20 cellular contexts compared by ENCODE assay signal in genomic region chr4:56430203-56430602, GRCh38. TPM values are rescaled to one million over a fixed set of nuclear protein-coding genes. Genes with fewer than 3 reads are reported as not detected.
DNase-seq lines count a peak whose midpoint lies in the region; ATAC-seq, FAIRE-seq and TF ChIP-seq lines count a peak whose summit lies in the region.
"Had no signal": no experiment of that assay in that cellular context is flagged by ENCODE, and none has a peak within 500 bp of the region (broad histone marks: within the 10 kb centered on the region; RNA-seq: fewer than 3 reads in every experiment).

No MANE protein-coding gene starts in this region.

- no peak for TF ChIP-seq EP300 in GM12878 (IDR thresholded peaks at IDR 0.05; ENCODE audit: borderline replicate concordance in 1 of 2, control insufficient read depth in 1 of 2, low read depth in 2 of 2, low read length in 2 of 2)

- in situ Hi-C loops in GM12878 (cut with MboI): no loop called here

- H3K9ac ChIP-seq in DND-41 (ENCODE audit: low read depth, low read length): no peak overlapping the region
- H3K9ac ChIP-seq in GM12878 (ENCODE audit: control insufficient read depth, insufficient read depth, low read length): no peak overlapping the region
- H3K9ac ChIP-seq: BLaER1 treated with 17β-estradiol and CSF1 and Interleukin-3, amounts not matched to agents 10 nM and 100 nM had no signal

- TF ChIP-seq POLR2A in NB4 (IDR thresholded peaks at IDR 0.05; ENCODE audit: extremely low read depth, insufficient read length) (no peak), GM12878 (IDR thresholded peaks at IDR 0.05; ENCODE audit: low read depth, low read length) (no peak)

- BruUV-seq in GM12878 (replicated peaks; lab: Mats Ljungman, UMichigan): no TSS peak

- SMC1A ChIA-PET in GM12878 (lab: Charles Lee; ENCODE audit: uncharacterized antibody, unreplicated experiment): interaction anchor here (1.1 to 1.6 kb wide), 4 partner anchors 10 to 39 kb away, joined by 3 to 5 read pairs (median 4); no protein-coding TSS in a partner anchor

- H3K4me2 ChIP-seq in DND-41 (ENCODE audit: insufficient read depth, low read length): peak overlapping the region; percentile 47; the same call in 1 of the 2 replicates
- H3K4me2 ChIP-seq in GM12878 (ENCODE audit: control insufficient read depth, insufficient read depth): peak overlapping the region; percentile 33; the same call in 1 of the 2 replicates
- H3K4me2 ChIP-seq: BLaER1 treated with 17β-estradiol and CSF1 and Interleukin-3, amounts not matched to agents 10 nM and 100 nM; GM23338 had no signal

- H3K4me1 Mint-ChIP-seq in glutamatergic neuron (ENCODE audit: low read depth, unreplicated experiment): peaks cover 9% of the 10 kb centered on the region

- H3K27ac Mint-ChIP-seq in glutamatergic neuron (ENCODE audit: unreplicated experiment): no peak overlapping the region
- H3K27ac Mint-ChIP-seq: CD4-positive, alpha-beta T cell; CD8-positive, alpha-beta memory T cell; GM23338 had no signal

- intact Hi-C loops in GM12878 (cut with micrococcal nuclease; ENCODE audit: unreplicated experiment): loop anchor here (10.0 kb wide), 1 partner anchor 885 kb away; the partner anchor contains the start of gene CLOCK

- TF ChIP-seq RAD21 in GM12878 (IDR thresholded peaks at IDR 0.05; ENCODE audit: insufficient read depth, low read depth, low read length): no peak

- DNase-seq in DND-41 (no peak), NB4 (ENCODE audit: low read depth) (no peak), GM12878 (ENCODE audit: low read depth, low spot score) (no peak), glutamatergic neuron (no peak), D341Med (ENCODE audit: low spot score) (no peak)
- DNase-seq: 8988T; ACHN; AML-193; BE2C; CD4-positive, alpha-beta T cell; CD8-positive, alpha-beta memory T cell; DMS53; DMS79 treated with DMSO at 0.1 percent for 48 hours; H9 had no signal

- 94% methylated on average over 2 of the region's 2 CpGs for WGBS in GM12878 (ENCODE audit: insufficient coverage, insufficient replicate concordance, low lambda C conversion rate, missing lambda C conversion rate)

- no peaks in the 10 kb centered on the region for H3K36me3 Mint-ChIP-seq in glutamatergic neuron (ENCODE audit: unreplicated experiment)
- H3K36me3 Mint-ChIP-seq: CD14-positive monocyte had no signal

- no peak overlapping the region for H2AFZ ChIP-seq in DND-41 (ENCODE audit: low read depth, low read length)
- H2AFZ ChIP-seq in GM12878 (ENCODE audit: control insufficient read depth, low read depth, low read length): no peak overlapping the region
- H2AFZ ChIP-seq: GM23338 had no signal

- ATAC-seq in DND-41 (ENCODE audit: insufficient read depth, low read depth): no peak
- no peak for ATAC-seq in GM12878
- ATAC-seq: A549, GM23338, HCT116 had no signal

- H3K27ac ChIP-seq in DND-41 (ENCODE audit: low read length) (no peak overlapping the region), GM12878 (ENCODE audit: control insufficient read depth, insufficient read depth) (no peak overlapping the region)
- H3K27ac ChIP-seq: A549; BLaER1 treated with 17β-estradiol and CSF1 and Interleukin-3, amounts not matched to agents 10 nM and 100 nM had no signal

- peaks cover 31% of the 10 kb centered on the region for H3K4me1 ChIP-seq in DND-41 (ENCODE audit: insufficient read depth, low read length)
- peaks cover 5% of the 10 kb centered on the region for H3K4me1 ChIP-seq in GM12878 (ENCODE audit: control insufficient read depth, insufficient read depth, low read length)
- H3K4me1 ChIP-seq: BE2C had no signal

- H3K27me3 Mint-ChIP-seq in glutamatergic neuron (ENCODE audit: unreplicated experiment): peaks cover 5% of the 10 kb centered on the region
- H3K27me3 Mint-ChIP-seq: CD4-positive, alpha-beta T cell had no signal

- no peak overlapping the region for H3K4me3 ChIP-seq in DND-41 (ENCODE audit: low read depth in 1 of 2, low read length in 2 of 2)
- peak overlapping the region; percentile 8 for H3K4me3 ChIP-seq in NB4 (ENCODE audit: low read depth, low read length)
- H3K4me3 ChIP-seq in GM12878: no peak overlapping the region
- H3K4me3 ChIP-seq: A549; BLaER1 treated with 17β-estradiol and CSF1 and Interleukin-3, amounts not matched to agents 10 nM and 100 nM; GM23338 had no signal

- CTCF ChIA-PET in GM12878 (lab: Yijun Ruan, JAX): interaction anchor here (0.8 to 1.6 kb wide), 3 partner anchors 14 to 483 kb away, joined by 3 to 5 read pairs (median 4); no protein-coding TSS in a partner anchor

- H3K79me2 ChIP-seq in DND-41 (ENCODE audit: insufficient read depth, low read length) (peaks cover 100% of the 10 kb centered on the region), GM12878 (ENCODE audit: control insufficient read depth, insufficient read depth, low read length) (peaks cover 97% of the 10 kb centered on the region)

- H3K9me3 ChIP-seq in DND-41 (ENCODE audit: insufficient read depth, low read length, severe bottlenecking) (no peaks in the 10 kb centered on the region), GM12878 (replicated peaks; ENCODE audit: control insufficient read depth, insufficient read depth, low read length) (no peaks in the 10 kb centered on the region; the same call in 2 of the 3 replicates)
- H3K9me3 ChIP-seq: A549, BE2C had no signal

- TF ChIP-seq CTCF in DND-41 (IDR thresholded peaks at IDR 0.05; ENCODE audit: borderline replicate concordance, extremely low read depth, low read length, poor library complexity, severe bottlenecking) (no peak), NB4 (IDR thresholded peaks at IDR 0.05; ENCODE audit: low read depth, low read length) (no peak), GM12878 (IDR thresholded peaks at IDR 0.05 in 2 of 3, conservative IDR thresholded peaks at IDR 0.05 in 1 of 3; ENCODE audit: control insufficient read depth in 2 of 3, extremely low read depth in 1 of 3, insufficient read depth in 1 of 3, low read depth in 3 of 3, low read length in 3 of 3) (no peak), glutamatergic neuron (IDR thresholded peaks at IDR 0.05; ENCODE audit: partially characterized antibody, unreplicated experiment) (no peak)

- H3K27me3 ChIP-seq in DND-41 (ENCODE audit: insufficient read depth, low read length, poor library complexity) (no peaks in the 10 kb centered on the region), GM12878 (replicated peaks in 1 of 2; ENCODE audit: control insufficient read depth in 2 of 2, insufficient read depth in 2 of 2, low read length in 1 of 2) (no peaks in the 10 kb centered on the region)
- H3K27me3 ChIP-seq: BE2C; BLaER1 treated with 17β-estradiol and CSF1 and Interleukin-3, amounts not matched to agents 10 nM and 100 nM had no signal

- RAD21 ChIA-PET in GM12878 (lab: Charles Lee; ENCODE audit: unreplicated experiment): interaction anchor here (1.2 to 2.1 kb wide), 3 partner anchors 10 to 43 kb away, joined by 5 to 6 read pairs (median 6); partner anchors contain the start of gene AASDH

- no peak overlapping the region for H3K4me3 Mint-ChIP-seq in glutamatergic neuron (ENCODE audit: unreplicated experiment)
- H3K4me3 Mint-ChIP-seq: CD14-positive monocyte; CD4-positive, alpha-beta T cell; CD8-positive, alpha-beta memory T cell; GM23338; H9 had no signal

- H3K36me3 ChIP-seq in DND-41 (ENCODE audit: insufficient read depth, low read length): peaks cover 5% of the 10 kb centered on the region; the same call in 1 of the 2 replicates
- H3K36me3 ChIP-seq in GM12878 (ENCODE audit: control insufficient read depth in 2 of 2, insufficient read depth in 2 of 2, low read length in 1 of 2): no peaks in the 10 kb centered on the region; a peak in 1 of 4 replicates

- no peaks in the 10 kb centered on the region for H3K9me3 Mint-ChIP-seq in glutamatergic neuron (ENCODE audit: unreplicated experiment)
- H3K9me3 Mint-ChIP-seq: CD14-positive monocyte; CD4-positive, alpha-beta T cell had no signal

- POLR2A ChIA-PET in GM12878 (lab: Charles Lee): interaction anchor here (0.7 kb wide), 1 partner anchor 17 kb away, joined by 3 read pairs; no protein-coding TSS in a partner anchor

- FAIRE-seq in GM12878 (lab: Jason Lieb, UNC): no peak
- FAIRE-seq: A549, G401.6 had no signal

- H4K20me1 ChIP-seq in DND-41 (ENCODE audit: insufficient read depth, low read length): peaks cover 46% of the 10 kb centered on the region
- no peaks in the 10 kb centered on the region for H4K20me1 ChIP-seq in GM12878 (ENCODE audit: control insufficient read depth, insufficient read depth)

RNA-seq across cellular contexts. Expression of gene PPAT, which starts 5.2 kb away (rescaled TPM):
- 23.5 and 24.9 TPM in 2 replicates for total RNA-seq in GM12878 (2013; cell fraction: nucleolus; rRNA removed)
- total RNA-seq in GM12878 (2014; rRNA removed) (37.3 and 41.7 TPM in 2 replicates), GM12878 (2014; rRNA removed; fragmentation: Illumina TruSeq; extraction: Trizol) (39.0 and 40.9 TPM in 2 replicates), GM12878 (2021) (44.1 and 51.2 TPM in 2 replicates), glutamatergic neuron (ENCODE audit: unreplicated experiment) (15.9 TPM)
- polyA plus RNA-seq in GM12878 (2011; ENCODE audit: low read depth): 13.3 TPM
- polyA plus RNA-seq in GM12878 (2011; rRNA removed) (31.4 and 41.0 TPM in 2 replicates), GM12878 (2014; fragmentation: Illumina TruSeq; extraction: Trizol) (38.7 and 39.9 TPM in 2 replicates), GM12878 (2014; fragmentation: Nextera tagmentation; extraction: Ambion mirVana) (10 to 100 TPM; 24.9 to 32.6 TPM), GM12878 (2014; rRNA removed) (27.0 and 27.3 TPM in 2 replicates), GM12878 (2016; fragmentation: Nextera tagmentation; extraction: Ambion mirVana) (10 to 100 TPM; 47.4 to 50.7 TPM)
- polyA plus RNA-seq in GM12878 (2011; cell fraction: cytosol; rRNA removed): 9.4 and 11.5 TPM in 2 replicates
- polyA plus RNA-seq in GM12878 (2011; cell fraction: nucleus; rRNA removed): 14.7 and 17.2 TPM in 2 replicates
- polyA plus RNA-seq in GM12878 (2012): 15.8 and 19.5 TPM in 2 replicates
- polyA minus RNA-seq in GM12878 (2011; rRNA and poly(A)+ RNA removed): 12.7 and 26.1 TPM in 2 replicates
- 12.6 and 13.1 TPM in 2 replicates for polyA minus RNA-seq in GM12878 (2011; cell fraction: cytosol; rRNA and poly(A)+ RNA removed)
- polyA minus RNA-seq in GM12878 (2011; cell fraction: nucleus; rRNA and poly(A)+ RNA removed): 7.1 and 12.3 TPM in 2 replicates

RNA-seq across cellular contexts. Expression of gene PAICS, which starts 5.9 kb away (rescaled TPM):
- 92.7 and 97.6 TPM in 2 replicates for total RNA-seq in GM12878 (2013; cell fraction: nucleolus; rRNA removed)
- total RNA-seq in GM12878 (2014; rRNA removed) (109 and 120 TPM in 2 replicates), GM12878 (2014; rRNA removed; fragmentation: Illumina TruSeq; extraction: Trizol) (175 and 181 TPM in 2 replicates), GM12878 (2021) (248 and 251 TPM in 2 replicates), glutamatergic neuron (ENCODE audit: unreplicated experiment) (53.4 TPM)
- polyA plus RNA-seq in GM12878 (2011; ENCODE audit: low read depth): 94.6 TPM
- polyA plus RNA-seq in GM12878 (2011; rRNA removed) (350 and 490 TPM in 2 replicates), GM12878 (2014; fragmentation: Illumina TruSeq; extraction: Trizol) (295 and 365 TPM in 2 replicates), GM12878 (2014; fragmentation: Nextera tagmentation; extraction: Ambion mirVana) (100 to 1,000 TPM; 224 to 251 TPM), GM12878 (2014; rRNA removed) (158 and 201 TPM in 2 replicates), GM12878 (2016; fragmentation: Nextera tagmentation; extraction: Ambion mirVana) (100 to 1,000 TPM; 314 to 315 TPM)
- 177 and 211 TPM in 2 replicates for polyA plus RNA-seq in GM12878 (2011; cell fraction: cytosol; rRNA removed)
- polyA plus RNA-seq in GM12878 (2011; cell fraction: nucleus; rRNA removed): 114 and 132 TPM in 2 replicates
- polyA plus RNA-seq in GM12878 (2012): 101 and 150 TPM in 2 replicates
- 127 and 145 TPM in 2 replicates for polyA minus RNA-seq in GM12878 (2011; rRNA and poly(A)+ RNA removed)
- polyA minus RNA-seq in GM12878 (2011; cell fraction: cytosol; rRNA and poly(A)+ RNA removed): 46.0 and 61.2 TPM in 2 replicates
- 47.6 and 73.3 TPM in 2 replicates for polyA minus RNA-seq in GM12878 (2011; cell fraction: nucleus; rRNA and poly(A)+ RNA removed)

RNA-seq across cellular contexts. Expression of gene SRP72, which starts 37.2 kb away (rescaled TPM):
- total RNA-seq in GM12878 (2013; cell fraction: nucleolus; rRNA removed): 186 and 191 TPM in 2 replicates
- 66.4 and 74.4 TPM in 2 replicates for total RNA-seq in GM12878 (2014; rRNA removed)
- 102 and 105 TPM in 2 replicates for total RNA-seq in GM12878 (2014; rRNA removed; fragmentation: Illumina TruSeq; extraction: Trizol)
- total RNA-seq in GM12878 (2021): 122 and 130 TPM in 2 replicates
- polyA plus RNA-seq in GM12878 (2011; ENCODE audit: low read depth): 55.5 TPM
- 94.6 and 140 TPM in 2 replicates for polyA plus RNA-seq in GM12878 (2011; rRNA removed)
- 39.7 and 46.5 TPM in 2 replicates for polyA plus RNA-seq in GM12878 (2011; cell fraction: cytosol; rRNA removed)
- 62.5 and 63.3 TPM in 2 replicates for polyA plus RNA-seq in GM12878 (2011; cell fraction: nucleus; rRNA removed)
- 77.8 and 86.8 TPM in 2 replicates for polyA plus RNA-seq in GM12878 (2012)
- 168 and 192 TPM in 2 replicates for polyA plus RNA-seq in GM12878 (2014; fragmentation: Illumina TruSeq; extraction: Trizol)
- polyA plus RNA-seq in GM12878 (2014; fragmentation: Nextera tagmentation; extraction: Ambion mirVana): 100 to 1,000 TPM; 158 to 186 TPM
- polyA plus RNA-seq in GM12878 (2014; rRNA removed): 61.6 and 68.7 TPM in 2 replicates
- 100 to 1,000 TPM; 136 to 145 TPM for polyA plus RNA-seq in GM12878 (2016; fragmentation: Nextera tagmentation; extraction: Ambion mirVana)
- 116 and 263 TPM in 2 replicates for polyA minus RNA-seq in GM12878 (2011; rRNA and poly(A)+ RNA removed)
- polyA minus RNA-seq in GM12878 (2011; cell fraction: cytosol; rRNA and poly(A)+ RNA removed): 48.1 and 65.0 TPM in 2 replicates
- 56.6 and 85.2 TPM in 2 replicates for polyA minus RNA-seq in GM12878 (2011; cell fraction: nucleus; rRNA and poly(A)+ RNA removed)
- total RNA-seq in glutamatergic neuron (ENCODE audit: unreplicated experiment): 102 TPM

RNA-seq across cellular contexts. Expression of gene AASDH, which starts 42.9 kb away (rescaled TPM):
- total RNA-seq in GM12878 (2013; cell fraction: nucleolus; rRNA removed): 48.9 and 49.0 TPM in 2 replicates
- total RNA-seq in GM12878 (2014; rRNA removed) (7.9 and 8.9 TPM in 2 replicates), GM12878 (2014; rRNA removed; fragmentation: Illumina TruSeq; extraction: Trizol) (11.0 and 11.1 TPM in 2 replicates), GM12878 (2021) (7.4 and 7.7 TPM in 2 replicates), glutamatergic neuron (ENCODE audit: unreplicated experiment) (12.1 TPM)
- 3.1 TPM for polyA plus RNA-seq in GM12878 (2011; ENCODE audit: low read depth)
- polyA plus RNA-seq in GM12878 (2011; rRNA removed) (18.5 and 26.5 TPM in 2 replicates), GM12878 (2014; fragmentation: Illumina TruSeq; extraction: Trizol) (8.6 and 13.2 TPM in 2 replicates), GM12878 (2014; fragmentation: Nextera tagmentation; extraction: Ambion mirVana) (10 to 100 TPM; 11.6 to 19.1 TPM), GM12878 (2014; rRNA removed) (4.6 and 7.3 TPM in 2 replicates), GM12878 (2016; fragmentation: Nextera tagmentation; extraction: Ambion mirVana) (10 to 100 TPM; 12.3 to 16.8 TPM)
- polyA plus RNA-seq in GM12878 (2011; cell fraction: cytosol; rRNA removed): 4.9 and 7.4 TPM in 2 replicates
- polyA plus RNA-seq in GM12878 (2011; cell fraction: nucleus; rRNA removed): 15.1 and 16.8 TPM in 2 replicates
- 4.0 and 6.3 TPM in 2 replicates for polyA plus RNA-seq in GM12878 (2012)
- 19.7 and 22.5 TPM in 2 replicates for polyA minus RNA-seq in GM12878 (2011; rRNA and poly(A)+ RNA removed)
- polyA minus RNA-seq in GM12878 (2011; cell fraction: cytosol; rRNA and poly(A)+ RNA removed): 3.1 and 5.6 TPM in 2 replicates
- 13.1 and 17.1 TPM in 2 replicates for polyA minus RNA-seq in GM12878 (2011; cell fraction: nucleus; rRNA and poly(A)+ RNA removed)
